ENCODE assay signal across 9 cellular contexts in genomic region chr18:36296591-36297418, GRCh38. TPM values are rescaled to one million over a fixed set of nuclear protein-coding genes. Genes with fewer than 3 reads are reported as not detected.
DNase-seq lines count a peak whose midpoint lies in the region; ATAC-seq and TF ChIP-seq lines count a peak whose summit lies in the region.
"Had no signal": no experiment of that assay in that cellular context is flagged by ENCODE, and none has a peak within 500 bp of the region (broad histone marks: within the 10 kb centered on the region; RNA-seq: fewer than 3 reads in every experiment).

No MANE protein-coding gene starts in this region.

- H3K4me3 Mint-ChIP-seq in HFFc6, result no peak overlapping the region
- no peak overlapping the region for H3K4me3 Mint-ChIP-seq in activated naive CD8-positive, alpha-beta T cell treated with anti-CD3 and anti-CD28 coated beads, Interleukin-2, amount 50 U/mL, for 24 hours
- H3K4me3 Mint-ChIP-seq in osteocyte (ENCODE audit: unreplicated experiment), result no peak overlapping the region

- H3K9me3 Mint-ChIP-seq in HFFc6 (no peaks in the 10 kb centered on the region), osteocyte (ENCODE audit: unreplicated experiment) (no peaks in the 10 kb centered on the region)
- H3K9me3 Mint-ChIP-seq in activated naive CD8-positive, alpha-beta T cell treated with anti-CD3 and anti-CD28 coated beads, Interleukin-2, amount 50 U/mL, for 24 hours, result no peaks in the 10 kb centered on the region

- TF ChIP-seq CTCF in HFFc6 (IDR thresholded peaks at IDR 0.05) (peak; percentile 75), osteocyte (IDR thresholded peaks at IDR 0.05) (peak; percentile 70)

- H3K27me3 Mint-ChIP-seq in HFFc6 (ENCODE audit: insufficient read depth) (no peaks in the 10 kb centered on the region; the same call in 1 of the 2 replicates), osteocyte (ENCODE audit: unreplicated experiment) (peaks cover 28% of the 10 kb centered on the region)
- H3K27me3 Mint-ChIP-seq in activated naive CD8-positive, alpha-beta T cell treated with anti-CD3 and anti-CD28 coated beads, Interleukin-2, amount 50 U/mL, for 24 hours, result peaks cover 23% of the 10 kb centered on the region

- no peaks in the 10 kb centered on the region; the same call in 1 of the 2 replicates for H3K36me3 Mint-ChIP-seq in HFFc6 (ENCODE audit: low read depth)
- H3K36me3 Mint-ChIP-seq in activated naive CD8-positive, alpha-beta T cell treated with anti-CD3 and anti-CD28 coated beads, Interleukin-2, amount 50 U/mL, for 24 hours (ENCODE audit: low read depth), result no peaks in the 10 kb centered on the region
- H3K36me3 Mint-ChIP-seq in osteocyte (ENCODE audit: unreplicated experiment), result no peaks in the 10 kb centered on the region
- H3K36me3 Mint-ChIP-seq: naive thymus-derived CD4-positive, alpha-beta T cell had no signal

- H3K27ac Mint-ChIP-seq in HFFc6 (no peak overlapping the region), osteocyte (ENCODE audit: unreplicated experiment) (peak overlapping the region; percentile 17)
- no peak overlapping the region for H3K27ac Mint-ChIP-seq in activated naive CD8-positive, alpha-beta T cell treated with anti-CD3 and anti-CD28 coated beads, Interleukin-2, amount 50 U/mL, for 24 hours
- H3K27ac Mint-ChIP-seq: naive thymus-derived CD4-positive, alpha-beta T cell had no signal

- ATAC-seq in activated naive CD8-positive, alpha-beta T cell treated with anti-CD3 and anti-CD28 coated beads, Interleukin-2, amount 50 U/mL, for 24 hours, result no peak
- ATAC-seq in Right ventricle myocardium inferior, result peak; percentile 67
- ATAC-seq in HG03039 (IDR thresholded peaks at IDR 0.05; ENCODE audit: unreplicated experiment), result no peak

- intact Hi-C loops in Right ventricle myocardium inferior (cut with DNase I), result loop anchor here (5.0 kb wide), 3 partner anchors 70 to 330 kb away; no protein-coding TSS in a partner anchor

- peak; percentile 9 for DNase-seq in NOMO-1 treated with DMSO at 0.1 percent for 48 hours (lab: John Stamatoyannopoulos, UW; ENCODE audit: unreplicated experiment)
- no peak for DNase-seq in NOMO-1 (lab: John Stamatoyannopoulos, UW; ENCODE audit: unreplicated experiment in 2 of 2)
- peak; percentile 82 for DNase-seq in HFFc6
- peak; percentile 54 for DNase-seq in NCI-H2107 (lab: John Stamatoyannopoulos, UW)
- peak; percentile 26 for DNase-seq in activated naive CD8-positive, alpha-beta T cell treated with anti-CD3 and anti-CD28 coated beads, Interleukin-2, amount 50 U/mL, for 24 hours
- DNase-seq in Right ventricle myocardium inferior (ENCODE audit: missing footprints), result peak; percentile 77
- DNase-seq in osteocyte (ENCODE audit: extremely low spot score, unreplicated experiment), result peak; percentile 90

- H3K4me1 Mint-ChIP-seq in HFFc6 (ENCODE audit: low read depth) (peaks cover 29% of the 10 kb centered on the region), osteocyte (ENCODE audit: unreplicated experiment) (no peaks in the 10 kb centered on the region)
- H3K4me1 Mint-ChIP-seq in activated naive CD8-positive, alpha-beta T cell treated with anti-CD3 and anti-CD28 coated beads, Interleukin-2, amount 50 U/mL, for 24 hours, result no peaks in the 10 kb centered on the region

RNA-seq across cellular contexts. Expression of gene FHOD3, which starts 0.7 kb away (rescaled TPM):
- 10 to 100 TPM; 32.8 to 67.6 (median 61.4) TPM for total RNA-seq in HFFc6 (2021; fragmentation: NEBNext Ultra II Directional; extraction: Animal tissue kit (Norgen Biotek cat#: 25700))
- total RNA-seq in Right ventricle myocardium inferior, result 350 TPM
- 0.73 and 1.2 TPM in 2 replicates for total RNA-seq in osteocyte
- total RNA-seq: naive thymus-derived CD4-positive, alpha-beta T cell had no signal

Comparison
In these comparisons a context has a peak if more than half of its experiments do, and no peak if none do; other contexts are left out.
1. DNase-seq: peak in NOMO-1 treated with DMSO at 0.1 percent for 48 hours (single experiment), HFFc6 (single experiment), NCI-H2107 (single experiment), activated naive CD8-positive, alpha-beta T cell treated with anti-CD3 and anti-CD28 coated beads, Interleukin-2, amount 50 U/mL, for 24 hours (single experiment), Right ventricle myocardium inferior (single experiment) and osteocyte (single experiment); none in NOMO-1 (0 of 2).
2. RNA of gene FHOD3, which starts 0.7 kb away (total RNA-seq): 350 TPM in Right ventricle myocardium inferior (single experiment) and 32.8 to 67.6 TPM in HFFc6; 0.73 to 1.2 TPM in osteocyte; every median in the first group is over 10 times any median in the second.